In the genomic region with DNA sequence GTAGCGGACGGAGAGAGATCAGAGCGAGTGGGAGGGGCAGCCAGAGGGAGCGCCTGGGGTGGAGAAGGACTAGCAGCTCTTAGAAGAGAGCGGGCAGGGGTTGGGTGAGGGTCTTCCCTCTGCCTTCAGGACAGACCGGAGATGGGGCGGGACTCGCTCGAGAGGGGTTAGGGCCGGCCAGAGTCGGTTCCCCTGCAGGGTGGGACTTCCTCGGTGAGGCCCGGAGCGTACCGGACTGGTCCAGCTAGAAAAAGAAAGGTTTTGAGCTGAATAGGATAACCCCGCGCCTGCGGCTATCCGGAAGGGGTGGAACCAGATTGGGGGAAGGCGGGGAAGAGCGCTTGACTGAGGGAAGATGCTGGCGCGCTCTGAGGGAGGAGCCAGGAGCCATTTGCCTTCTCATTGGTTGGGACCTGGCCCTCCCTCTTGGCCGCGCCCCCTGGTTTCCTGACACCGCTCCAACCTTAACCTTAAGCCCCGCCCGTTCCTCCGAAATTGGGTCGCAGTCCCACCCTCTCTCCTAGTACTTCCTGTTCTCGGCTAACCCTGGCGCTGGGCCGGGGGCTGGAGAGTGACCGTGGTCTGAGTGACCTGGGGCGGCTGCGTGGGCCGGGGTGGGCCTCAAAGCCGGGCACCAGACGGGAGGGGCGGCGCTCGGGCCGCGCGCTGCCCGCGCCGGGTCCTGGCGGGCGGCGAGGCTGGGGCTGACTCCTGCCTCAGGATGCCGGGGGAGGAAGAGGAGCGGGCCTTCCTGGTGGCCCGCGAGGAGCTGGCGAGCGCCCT, we compare ENCODE assay signal across 8 cellular contexts. TPM values are rescaled to one million over a fixed set of nuclear protein-coding genes. Genes with fewer than 3 reads are reported as not detected.
DNase-seq lines count a peak whose midpoint lies in the region; FAIRE-seq and TF ChIP-seq lines count a peak whose summit lies in the region.

TSS of gene RNF31 (plus strand) at position 521 of the 783 bp plus-strand sequence. CDS start at position 722, 201 bp downstream.

- CTCF ChIA-PET in HEK293T (lab: Yijun Ruan, JAX), result interaction anchor here (1.4 to 3.6 kb wide), 4 partner anchors 14 to 90 kb away, joined by 5 to 19 read pairs (median 12); partner anchors contain the start of genes DCAF11, IRF9 and NRL

- FAIRE-seq in frontal cortex (lab: Jason Lieb, UNC), result peak; percentile 42

- in situ Hi-C loops in SK-MEL-5 (cut with HindIII; ENCODE audit: low pct_unique_long_range_greater_than_20kb, low sequenced_read_pairs), result no loop called here

- DNase-seq in GF-D8 (lab: John Stamatoyannopoulos, UW), result peak; percentile 96
- peak; percentile 94 for DNase-seq in HEK293T (ENCODE audit: extremely low spot score)
- DNase-seq in MV-4-11 (lab: John Stamatoyannopoulos, UW), result peak; percentile 99
- peak; percentile 97 for DNase-seq in SK-MEL-5 (ENCODE audit: low read depth, low spot score)
- peak; percentile 99 for DNase-seq in activated naive CD4-positive, alpha-beta T cell treated with Interleukin-2 at 50 U/mL for 16 hours
- DNase-seq in frontal cortex (ENCODE audit: low spot score in 2 of 2), result peak; percentile 97 to 98
- DNase-seq in non-pigmented ciliary epithelial cell (ENCODE audit: low read depth), result peak; percentile 95
- DNase-seq in superior temporal gyrus (ENCODE audit: extremely low spot score), result peak; percentile 99

- POLR2A ChIA-PET in HEK293T (lab: Yijun Ruan, JAX), result interaction anchor here (0.6 to 4.2 kb wide), 28 partner anchors 9 to 251 kb away, joined by 3 to 56 read pairs (median 4); partner anchors contain the start of genes CARMIL3, CHMP4A, DCAF11 and GMPR2

TF ChIP-seq in HEK293T, 16 proteins besides CTCF, POLR2A, EP300 and RAD21:
- TF ChIP-seq FOXM1 (IDR thresholded peaks at IDR 0.05; ENCODE audit: borderline replicate concordance) (no peak), NFRKB (IDR thresholded peaks at IDR 0.05) (no peak), FOXA1 (IDR thresholded peaks at IDR 0.05) (no peak), BHLHE40 (IDR thresholded peaks at IDR 0.05; ENCODE audit: borderline replicate concordance) (no peak), SP1 (IDR thresholded peaks at IDR 0.05) (no peak), SUZ12 (IDR thresholded peaks at IDR 0.05) (no peak), LEF1 (IDR thresholded peaks at IDR 0.05; ENCODE audit: borderline replicate concordance) (no peak), CTBP1 (IDR thresholded peaks at IDR 0.05; ENCODE audit: borderline replicate concordance) (no peak), FOXK2 (IDR thresholded peaks at IDR 0.05) (no peak), ELF4 (IDR thresholded peaks at IDR 0.05) (no peak), TARDBP (IDR thresholded peaks at IDR 0.05) (no peak), ARNT (IDR thresholded peaks at IDR 0.05) (no peak), ZNF384 (IDR thresholded peaks at IDR 0.05) (no peak)
- TF ChIP-seq, protein P1, sequence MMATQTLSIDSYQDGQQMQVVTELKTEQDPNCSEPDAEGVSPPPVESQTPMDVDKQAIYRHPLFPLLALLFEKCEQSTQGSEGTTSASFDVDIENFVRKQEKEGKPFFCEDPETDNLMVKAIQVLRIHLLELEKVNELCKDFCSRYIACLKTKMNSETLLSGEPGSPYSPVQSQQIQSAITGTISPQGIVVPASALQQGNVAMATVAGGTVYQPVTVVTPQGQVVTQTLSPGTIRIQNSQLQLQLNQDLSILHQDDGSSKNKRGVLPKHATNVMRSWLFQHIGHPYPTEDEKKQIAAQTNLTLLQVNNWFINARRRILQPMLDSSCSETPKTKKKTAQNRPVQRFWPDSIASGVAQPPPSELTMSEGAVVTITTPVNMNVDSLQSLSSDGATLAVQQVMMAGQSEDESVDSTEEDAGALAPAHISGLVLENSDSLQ (IDR thresholded peaks at IDR 0.05), result no peak

RNA-seq across cellular contexts. Expression of gene RNF31, which starts in this region (rescaled TPM):
- 36.3 and 47.2 TPM in 2 replicates for total RNA-seq in SK-MEL-5 (2014; rRNA removed; shearing (Covaris generic))
- polyA plus RNA-seq in SK-MEL-5 (2015; cell fraction: cytosol; rRNA removed), result 47.8 and 67.0 TPM in 2 replicates
- polyA plus RNA-seq in SK-MEL-5 (2015; cell fraction: nucleus; rRNA removed), result 140 and 155 TPM in 2 replicates
- 23.2 TPM for total RNA-seq in frontal cortex

Comparison
In these comparisons a context has a peak if more than half of its experiments do, and no peak if none do; other contexts are left out.
1. Peak in every context shown above with its lines: DNase-seq.